In the genomic region with DNA sequence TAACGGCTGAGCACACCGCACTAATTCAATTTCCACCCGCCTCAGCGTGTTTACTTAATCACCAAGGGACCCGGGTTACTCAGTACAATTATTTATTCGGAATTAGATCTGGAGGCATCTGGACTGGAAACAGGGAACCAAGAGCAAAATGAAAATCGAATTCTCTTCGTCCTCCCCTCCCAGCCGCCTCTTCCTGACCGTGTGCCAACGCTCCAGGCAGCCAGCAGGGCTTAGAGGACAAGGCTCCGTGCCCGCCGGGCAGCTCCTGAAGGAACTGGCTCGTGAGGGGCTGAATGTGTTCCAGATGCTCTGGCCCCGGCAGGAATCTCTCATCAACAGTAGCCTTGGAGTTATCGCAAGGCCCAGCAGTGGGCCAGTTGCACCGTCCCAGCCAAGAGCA, we compare ENCODE assay signal across 10 cellular contexts. TPM values are rescaled to one million over a fixed set of nuclear protein-coding genes. Genes with fewer than 3 reads are reported as not detected.
DNase-seq lines count a peak whose midpoint lies in the region.
"Had no signal": no experiment of that assay in that cellular context is flagged by ENCODE, and none has a peak within 500 bp of the region (broad histone marks: within the 10 kb centered on the region; RNA-seq: fewer than 3 reads in every experiment).

No MANE protein-coding gene starts in this region.

- intact Hi-C loops in posterior vena cava (cut with DNase I): no loop called here

- peak; percentile 66 for DNase-seq in AG20443 (ENCODE audit: low spot score)
- DNase-seq in NCI-H1694 (lab: John Stamatoyannopoulos, UW): peak; percentile 45
- DNase-seq in cerebellum (ENCODE audit: low spot score): peak; percentile 32
- peak; percentile 8 for DNase-seq in occipital lobe (lab: John Stamatoyannopoulos, UW)
- DNase-seq in OCI-M2 (lab: John Stamatoyannopoulos, UW; ENCODE audit: unreplicated experiment): no peak
- DNase-seq in posterior vena cava (ENCODE audit: low spot score): no peak
- DNase-seq in NCI-H2196 (lab: John Stamatoyannopoulos, UW; ENCODE audit: unreplicated experiment): no peak
- no peak for DNase-seq in NCI-H187 treated with DMSO at 0.1 percent for 48 hours (lab: John Stamatoyannopoulos, UW)
- DNase-seq: activated effector memory CD4-positive, alpha-beta T cell treated with Interleukin-2 at 50 U/mL for 16 hours; Karpas-422 had no signal

RNA-seq across cellular contexts. Expression of a gene that starts 23.4 kb away (rescaled TPM):
- total RNA-seq in cerebellum (20.0 TPM), occipital lobe (26.5 TPM), posterior vena cava (10 to 100 TPM; 44.1 to 54.0 TPM)

Comparison
In these comparisons a context has a peak if more than half of its experiments do, and no peak if none do; other contexts are left out.
1. DNase-seq: peak in AG20443 (single experiment), NCI-H1694 (single experiment), cerebellum (single experiment) and occipital lobe (single experiment); none in OCI-M2 (single experiment), posterior vena cava (single experiment), NCI-H2196 (single experiment) and NCI-H187 treated with DMSO at 0.1 percent for 48 hours (single experiment).